In genomic region chr2:15793978-15794377, GRCh38 we compare ENCODE assay signal across 28 cellular contexts.
"Had no signal": no experiment of that assay in that cellular context is flagged by ENCODE, and none has a peak within 500 bp of the region (broad histone marks: within the 10 kb centered on the region; RNA-seq: fewer than 3 reads in every experiment).

No MANE protein-coding gene starts in this region.

- DNase-seq: stimulated activated CD4-positive, alpha-beta T cell treated with anti-CD3 and anti-CD28 coated beads, Interleukin-2, amount 100 ng/mL, for 48 hours; stimulated activated CD4-positive, alpha-beta T cell treated with anti-CD3 and anti-CD28 coated beads, Interleukin-4, amount 100 ng/mL, for 1 hour; stimulated activated CD4-positive, alpha-beta T cell treated with anti-CD3 and anti-CD28 coated beads, Interleukin-4, amount 100 ng/mL, for 24 hours; stimulated activated CD4-positive, alpha-beta T cell treated with anti-CD3 and anti-CD28 coated beads, Interleukin-4, amount 100 ng/mL, for 4 hours; stimulated activated CD8-positive, alpha-beta memory T cell treated with anti-CD3 and anti-CD28 coated beads, Interleukin-4, amount 100 ng/mL, for 48 hours; stimulated activated naive B cell treated with anti-CD40 and anti-IgM and Interleukin-4, amounts not matched to agents 10 μg/mL and 1 μg/mL and 100 μg/mL, for 72 hours; stimulated activated naive CD4-positive, alpha-beta T cell; stimulated activated naive CD4-positive, alpha-beta T cell treated with Interleukin-2 at 50 U/mL for 16 hours; stimulated activated naive CD8-positive, alpha-beta T cell treated with anti-CD3 and anti-CD28 coated beads, Interleukin-15, amount 100 ng/mL, for 72 hours; stimulated activated naive CD8-positive, alpha-beta T cell treated with anti-CD3 and anti-CD28 coated beads, Interleukin-15, Interleukin-2, amounts not matched to agents 100 U/mL and 50 U/mL, for 24 hours; stomach; substantia nigra; testis; thyroid gland; tibial artery; transverse colon; upper lobe of left lung; upper lobe of right lung; uterus had no signal

- H3K9me3 ChIP-seq: stomach, suprapubic skin, testis, thoracic aorta, thyroid gland, tibial artery, tibial nerve, transverse colon, upper lobe of left lung, upper lobe of right lung, uterus, vagina had no signal

- H3K27me3 Mint-ChIP-seq: stimulated activated naive CD8-positive, alpha-beta T cell treated with anti-CD3 and anti-CD28 coated beads, Interleukin-15, Interleukin-2, amounts not matched to agents 100 ng/mL and 50 ng/mL, for 24 hours had no signal

- H3K36me3 Mint-ChIP-seq: stimulated activated effector memory CD8-positive, alpha-beta T cell treated with anti-CD3 and anti-CD28 coated beads, Interleukin-12 subunit alpha, Interleukin-12 subunit beta, amount 100 ng/mL, for 72 hours; stimulated activated memory B cell treated with anti-CD40 and anti-IgM and Interleukin-4, amounts not matched to agents 10 μg/mL and 1 μg/mL and 100 μg/mL, for 72 hours; type B pancreatic cell had no signal

- H3K36me3 ChIP-seq: stomach, suprapubic skin, thoracic aorta, thyroid gland, tibial artery, tibial nerve, transverse colon, upper lobe of left lung, upper lobe of right lung, uterus, vagina had no signal

- H3K27me3 ChIP-seq: testis, thyroid gland, tibial nerve, transverse colon, upper lobe of left lung, upper lobe of right lung, uterus, vagina had no signal

- H3K4me3 ChIP-seq: stomach, suprapubic skin, testis, thoracic aorta, thyroid gland, tibial artery, tibial nerve, transverse colon, upper lobe of left lung, upper lobe of right lung, uterus, vagina had no signal

- H3K4me1 ChIP-seq: suprapubic skin, tibial artery, transverse colon, uterus, vagina had no signal

- H3K9me3 Mint-ChIP-seq: stimulated activated effector memory CD8-positive, alpha-beta T cell treated with anti-CD3 and anti-CD28 coated beads, Interleukin-12 subunit alpha, Interleukin-12 subunit beta, amount 100 ng/mL, for 72 hours; stimulated activated memory B cell treated with anti-CD40 and anti-IgM and Interleukin-4, amounts not matched to agents 10 μg/mL and 1 μg/mL and 100 μg/mL, for 72 hours; stimulated activated naive B cell treated with anti-CD40 and anti-IgM and Interleukin-4, amounts not matched to agents 10 μg/mL and 1 μg/mL and 100 μg/mL, for 72 hours; stimulated activated naive CD8-positive, alpha-beta T cell treated with anti-CD3 and anti-CD28 coated beads, Interleukin-15, amount 100 ng/mL, for 72 hours; stimulated activated naive CD8-positive, alpha-beta T cell treated with anti-CD3 and anti-CD28 coated beads, Interleukin-15, Interleukin-2, amounts not matched to agents 100 ng/mL and 50 ng/mL, for 24 hours; type B pancreatic cell had no signal

- ATAC-seq: stimulated activated effector memory CD8-positive, alpha-beta T cell treated with anti-CD3 and anti-CD28 coated beads, Interleukin-12 subunit alpha, Interleukin-12 subunit beta, amount 100 ng/mL, for 72 hours; stimulated activated memory B cell treated with anti-CD40 and anti-IgM and Interleukin-4, amounts not matched to agents 10 μg/mL and 1 μg/mL and 100 μg/mL, for 72 hours; stimulated activated naive B cell treated with anti-CD40 and anti-IgM and Interleukin-4, amounts not matched to agents 10 μg/mL and 1 μg/mL and 100 μg/mL, for 72 hours; stimulated activated naive CD8-positive, alpha-beta T cell treated with anti-CD3 and anti-CD28 coated beads, Interleukin-15, amount 100 ng/mL, for 72 hours; stimulated activated naive CD8-positive, alpha-beta T cell treated with anti-CD3 and anti-CD28 coated beads, Interleukin-15, Interleukin-2, amounts not matched to agents 100 U/mL and 50 U/mL, for 24 hours; upper lobe of right lung had no signal

- H3K4me1 Mint-ChIP-seq: stimulated activated effector memory CD8-positive, alpha-beta T cell treated with anti-CD3 and anti-CD28 coated beads, Interleukin-12 subunit alpha, Interleukin-12 subunit beta, amount 100 ng/mL, for 72 hours; stimulated activated memory B cell treated with anti-CD40 and anti-IgM and Interleukin-4, amounts not matched to agents 10 μg/mL and 1 μg/mL and 100 μg/mL, for 72 hours; stimulated activated naive B cell treated with anti-CD40 and anti-IgM and Interleukin-4, amounts not matched to agents 10 μg/mL and 1 μg/mL and 100 μg/mL, for 72 hours; stimulated activated naive CD8-positive, alpha-beta T cell treated with anti-CD3 and anti-CD28 coated beads, Interleukin-15, amount 100 ng/mL, for 72 hours had no signal

- H3K27ac Mint-ChIP-seq: stimulated activated effector memory CD8-positive, alpha-beta T cell treated with anti-CD3 and anti-CD28 coated beads, Interleukin-12 subunit alpha, Interleukin-12 subunit beta, amount 100 ng/mL, for 72 hours; stimulated activated memory B cell treated with anti-CD40 and anti-IgM and Interleukin-4, amounts not matched to agents 10 μg/mL and 1 μg/mL and 100 μg/mL, for 72 hours; stimulated activated naive B cell treated with anti-CD40 and anti-IgM and Interleukin-4, amounts not matched to agents 10 μg/mL and 1 μg/mL and 100 μg/mL, for 72 hours; stimulated activated naive CD8-positive, alpha-beta T cell treated with anti-CD3 and anti-CD28 coated beads, Interleukin-15, amount 100 ng/mL, for 72 hours; stimulated activated naive CD8-positive, alpha-beta T cell treated with anti-CD3 and anti-CD28 coated beads, Interleukin-15, Interleukin-2, amounts not matched to agents 100 ng/mL and 50 ng/mL, for 24 hours; type B pancreatic cell had no signal

- H3K27ac ChIP-seq: stomach, suprapubic skin, testis, thoracic aorta, thyroid gland, tibial artery, tibial nerve, transverse colon, upper lobe of left lung, upper lobe of right lung, uterus, vagina had no signal

- FAIRE-seq: urothelium cell line had no signal

- H3K4me3 Mint-ChIP-seq: stimulated activated effector memory CD8-positive, alpha-beta T cell treated with anti-CD3 and anti-CD28 coated beads, Interleukin-12 subunit alpha, Interleukin-12 subunit beta, amount 100 ng/mL, for 72 hours; stimulated activated memory B cell treated with anti-CD40 and anti-IgM and Interleukin-4, amounts not matched to agents 10 μg/mL and 1 μg/mL and 100 μg/mL, for 72 hours; stimulated activated naive B cell treated with anti-CD40 and anti-IgM and Interleukin-4, amounts not matched to agents 10 μg/mL and 1 μg/mL and 100 μg/mL, for 72 hours; stimulated activated naive CD8-positive, alpha-beta T cell treated with anti-CD3 and anti-CD28 coated beads, Interleukin-15, amount 100 ng/mL, for 72 hours; stimulated activated naive CD8-positive, alpha-beta T cell treated with anti-CD3 and anti-CD28 coated beads, Interleukin-15, Interleukin-2, amounts not matched to agents 100 ng/mL and 50 ng/mL, for 24 hours; type B pancreatic cell had no signal
